In genomic region chr11:64355078-64355940, GRCh38 we compare ENCODE assay signal across 8 cellular contexts. TPM values are rescaled to one million over a fixed set of nuclear protein-coding genes. Genes with fewer than 3 reads are reported as not detected.
DNase-seq lines count a peak whose midpoint lies in the region; ATAC-seq and TF ChIP-seq lines count a peak whose summit lies in the region.

No MANE protein-coding gene starts in this region.

- peak overlapping the region; percentile 87 for H3K27ac ChIP-seq in HCT116 (ENCODE audit: low read depth, low read length)
- no peak overlapping the region for H3K27ac ChIP-seq in ascending aorta
- peak overlapping the region; percentile 70 to 78 for H3K27ac ChIP-seq in right atrium auricular region
- peak overlapping the region; percentile 15 for H3K27ac ChIP-seq in rectal smooth muscle tissue (ENCODE audit: low read depth, low read length)

- no peaks in the 10 kb centered on the region for H3K9me2 ChIP-seq in HCT116 (ENCODE audit: insufficient read depth)

- POLR2A ChIA-PET in HCT116 (lab: Charles Lee) = interaction anchor here (0.6 to 1.9 kb wide), 19 partner anchors 9 to 658 kb away, joined by 3 to 18 read pairs (median 4); partner anchors contain the start of genes FKBP2, PRDX5, STIP1 and TRMT112

- TF ChIP-seq POLR2A in HCT116 (IDR thresholded peaks at IDR 0.05; ENCODE audit: borderline replicate concordance, extremely low read depth, insufficient read depth, insufficient read length) = no peak

- TF ChIP-seq RAD21 in HCT116 (IDR thresholded peaks at IDR 0.05; ENCODE audit: low read depth) = no peak

- no peak overlapping the region for H3K4me3 Mint-ChIP-seq in effector memory CD8-positive, alpha-beta T cell

- H3K4me1 ChIP-seq in HCT116 (ENCODE audit: control insufficient read depth in 1 of 2, insufficient read depth in 2 of 2, low read length in 2 of 2) = peaks cover 28 to 58% of the 10 kb centered on the region in 2 experiments
- peaks cover 20 to 29% of the 10 kb centered on the region in 2 donors for H3K4me1 ChIP-seq in ascending aorta
- peaks cover 0 to 53% of the 10 kb centered on the region in 2 donors for H3K4me1 ChIP-seq in right atrium auricular region
- peaks cover 7% of the 10 kb centered on the region for H3K4me1 ChIP-seq in rectal smooth muscle tissue (ENCODE audit: control insufficient read depth, insufficient read depth, low read length)

- H4K20me1 ChIP-seq in HCT116 (ENCODE audit: insufficient read depth) = no peaks in the 10 kb centered on the region

- DNase-seq in CMK (ENCODE audit: low read depth) (peak; percentile 91), HCT116 (ENCODE audit: low read depth, low spot score) (peak; percentile 60), NCI-H82 treated with DMSO at 0.1 percent for 48 hours (lab: John Stamatoyannopoulos, UW; ENCODE audit: unreplicated experiment) (peak; percentile 20), ascending aorta (ENCODE audit: low spot score in 2 of 2) (peak; percentile 43 to 89), right atrium auricular region (ENCODE audit: low spot score) (peak; percentile 86)
- no peak for DNase-seq in effector memory CD8-positive, alpha-beta T cell

- TSS peak; percentile 70 for BruUV-seq in HCT116 (replicated peaks; lab: Mats Ljungman, UMichigan)

- RAD21 ChIA-PET in HCT116 (lab: Charles Lee; ENCODE audit: low non-redundant PET in 1 of 2, low total read pairs in 2 of 2, uncharacterized antibody in 2 of 2, unreplicated experiment in 2 of 2) = interaction anchor here (0.7 to 3.1 kb wide), 11 partner anchors 20 to 151 kb away, joined by 3 to 29 read pairs (median 5); partner anchors contain the start of genes PRDX5 (in 2 of the 2), TRMT112 (in 2 of the 2) and ESRRA (in 1 of the 2)

- H3K79me2 ChIP-seq in HCT116 (ENCODE audit: insufficient read depth, low read length) = peaks cover 12% of the 10 kb centered on the region; the same call in 1 of the 2 replicates

- H3K4me3 ChIP-seq in HCT116 (replicated peaks in 1 of 2; ENCODE audit: low read depth in 1 of 2, low read length in 2 of 2) (peak overlapping the region; percentile 51 to 61), ascending aorta (peak overlapping the region; percentile 46 to 57), right atrium auricular region (peak overlapping the region; percentile 18 to 41), rectal smooth muscle tissue (ENCODE audit: low read length) (peak overlapping the region; percentile 17)

- no peaks in the 10 kb centered on the region for H3K9me3 Mint-ChIP-seq in effector memory CD8-positive, alpha-beta T cell

- H3K9me3 ChIP-seq in HCT116 (ENCODE audit: control insufficient read depth in 1 of 2, insufficient read depth in 1 of 2, low read depth in 1 of 2, low read length in 2 of 2) (no peaks in the 10 kb centered on the region), ascending aorta (no peaks in the 10 kb centered on the region), right atrium auricular region (no peaks in the 10 kb centered on the region)

- CTCF ChIA-PET in HCT116 (lab: Charles Lee) = interaction anchor here (0.7 to 6.2 kb wide), 31 partner anchors 8 to 333 kb away, joined by 3 to 92 read pairs (median 6); partner anchors contain the start of genes ESRRA, FERMT3, PPP1R14B and PRDX5

- H2AFZ ChIP-seq in HCT116 (ENCODE audit: low read depth, low read length, poor library complexity, severe bottlenecking) = peak overlapping the region; percentile 22

- TF ChIP-seq CTCF in HCT116 (IDR thresholded peaks at IDR 0.05 in 2 of 3, conservative IDR thresholded peaks at IDR 0.05 in 1 of 3; ENCODE audit: borderline replicate concordance in 1 of 3, insufficient read depth in 1 of 3, low read depth in 2 of 3, low read length in 2 of 3) = peak in 2 of 3 experiments; percentile 91 to 93; a peak in 4 of 6 replicates
- TF ChIP-seq CTCF in ascending aorta (IDR thresholded peaks at IDR 0.05) = peak; percentile 74 to 87 (median 83)
- peak; percentile 57 to 82 for TF ChIP-seq CTCF in right atrium auricular region (IDR thresholded peaks at IDR 0.05)

- H3K27me3 ChIP-seq in HCT116 (ENCODE audit: insufficient read depth, low read length) (no peaks in the 10 kb centered on the region), ascending aorta (no peaks in the 10 kb centered on the region), right atrium auricular region (no peaks in the 10 kb centered on the region), rectal smooth muscle tissue (ENCODE audit: control insufficient read depth, insufficient read depth, low read length) (no peaks in the 10 kb centered on the region)

- ATAC-seq in HCT116 = peak; percentile 69
- ATAC-seq in GM21526 (IDR thresholded peaks at IDR 0.05; ENCODE audit: low FRiP score, unreplicated experiment) = no peak
- no peak for ATAC-seq in effector memory CD8-positive, alpha-beta T cell (replicated peaks)

- peak overlapping the region; percentile 84 for H3K4me2 ChIP-seq in HCT116 (ENCODE audit: low read length)

- H3K27ac Mint-ChIP-seq in effector memory CD8-positive, alpha-beta T cell = peak overlapping the region in 1 of 2 donors; percentile 10

- no peaks in the 10 kb centered on the region for H3K27me3 Mint-ChIP-seq in effector memory CD8-positive, alpha-beta T cell

- H3K36me3 ChIP-seq in HCT116 (ENCODE audit: control insufficient read depth in 1 of 2, insufficient read depth in 2 of 2, low read length in 2 of 2) (peaks cover 0 to under 1% of the 10 kb centered on the region in 2 experiments; a peak in 1 of 4 replicates), ascending aorta (no peaks in the 10 kb centered on the region), right atrium auricular region (no peaks in the 10 kb centered on the region), rectal smooth muscle tissue (ENCODE audit: control insufficient read depth, insufficient read depth, low read length) (no peaks in the 10 kb centered on the region)

- H3K9ac ChIP-seq in HCT116 (ENCODE audit: low read length) = peak overlapping the region; percentile 95
- H3K9ac ChIP-seq in rectal smooth muscle tissue (ENCODE audit: low read length) = no peak overlapping the region

- intact Hi-C loops in HCT116 (cut with micrococcal nuclease) = loop anchor here (1.0 to 5.0 kb wide), 6 partner anchors 38 to 367 kb away; partner anchors contain the start of genes NRXN2 and TRMT112
- intact Hi-C loops in ascending aorta (cut with DNase I) = loop anchor here (1.0 to 5.0 kb wide), 3 partner anchors 13 to 297 kb away; partner anchors contain the start of gene PRDX5

- H3K4me1 Mint-ChIP-seq in effector memory CD8-positive, alpha-beta T cell (ENCODE audit: low read depth in 2 of 2) = peaks cover 20 to 29% of the 10 kb centered on the region in 2 donors

- peaks cover 15% of the 10 kb centered on the region for H3K36me3 Mint-ChIP-seq in effector memory CD8-positive, alpha-beta T cell (ENCODE audit: insufficient read depth)

TF ChIP-seq in HCT116, 20 proteins besides CTCF, POLR2A, EP300 and RAD21 (continues in another document):
- TF ChIP-seq EZH2 (IDR thresholded peaks at IDR 0.05) (no peak), YY1 (IDR thresholded peaks at IDR 0.05; ENCODE audit: extremely low read depth, insufficient replicate concordance, low read depth, low read length) (peak; percentile 46)
- TF ChIP-seq, protein P1, sequence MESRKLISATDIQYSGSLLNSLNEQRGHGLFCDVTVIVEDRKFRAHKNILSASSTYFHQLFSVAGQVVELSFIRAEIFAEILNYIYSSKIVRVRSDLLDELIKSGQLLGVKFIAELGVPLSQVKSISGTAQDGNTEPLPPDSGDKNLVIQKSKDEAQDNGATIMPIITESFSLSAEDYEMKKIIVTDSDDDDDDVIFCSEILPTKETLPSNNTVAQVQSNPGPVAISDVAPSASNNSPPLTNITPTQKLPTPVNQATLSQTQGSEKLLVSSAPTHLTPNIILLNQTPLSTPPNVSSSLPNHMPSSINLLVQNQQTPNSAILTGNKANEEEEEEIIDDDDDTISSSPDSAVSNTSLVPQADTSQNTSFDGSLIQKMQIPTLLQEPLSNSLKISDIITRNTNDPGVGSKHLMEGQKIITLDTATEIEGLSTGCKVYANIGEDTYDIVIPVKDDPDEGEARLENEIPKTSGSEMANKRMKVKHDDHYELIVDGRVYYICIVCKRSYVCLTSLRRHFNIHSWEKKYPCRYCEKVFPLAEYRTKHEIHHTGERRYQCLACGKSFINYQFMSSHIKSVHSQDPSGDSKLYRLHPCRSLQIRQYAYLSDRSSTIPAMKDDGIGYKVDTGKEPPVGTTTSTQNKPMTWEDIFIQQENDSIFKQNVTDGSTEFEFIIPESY (IDR thresholded peaks at IDR 0.05; ENCODE audit: extremely low read depth, insufficient replicate concordance, low read length) = peak; percentile 17

RNA-seq across cellular contexts. Expression of gene RPS6KA4, which starts 3.7 kb away (rescaled TPM):
- total RNA-seq in HCT116 (2021; ENCODE audit: unreplicated experiment) (67.3 TPM), ascending aorta (81.5 TPM), right atrium auricular region (10 to 100 TPM; 11.4 to 22.2 TPM)
- polyA plus RNA-seq in HCT116 (2012) = 47.4 and 53.2 TPM in 2 replicates

RNA-seq across cellular contexts. Expression of gene CCDC88B, which starts 15.3 kb away (rescaled TPM):
- total RNA-seq in HCT116 (2021; ENCODE audit: unreplicated experiment) (14.7 TPM), ascending aorta (5.1 TPM), right atrium auricular region (10 to 100 TPM; 11.7 to 12.0 TPM)
- 18.7 and 19.8 TPM in 2 replicates for polyA plus RNA-seq in HCT116 (2012)

RNA-seq across cellular contexts. Expression of gene PRDX5, which starts 37.4 kb away (rescaled TPM):
- 267 TPM for total RNA-seq in HCT116 (2021; ENCODE audit: unreplicated experiment)
- 452 and 454 TPM in 2 replicates for polyA plus RNA-seq in HCT116 (2012)
- total RNA-seq in ascending aorta = 153 TPM
- 100 to 1,000 TPM; 401 to 435 TPM for total RNA-seq in right atrium auricular region

RNA-seq across cellular contexts. Expression of gene TRMT112, which starts 38.0 kb away (rescaled TPM):
- total RNA-seq in HCT116 (2021; ENCODE audit: unreplicated experiment) = 328 TPM
- polyA plus RNA-seq in HCT116 (2012) = 348 and 366 TPM in 2 replicates
- 384 TPM for total RNA-seq in ascending aorta
- total RNA-seq in right atrium auricular region = 100 to 1,000 TPM; 110 to 151 TPM

RNA-seq across cellular contexts. Expression of gene ESRRA, which starts 50.0 kb away (rescaled TPM):
- total RNA-seq in HCT116 (2021; ENCODE audit: unreplicated experiment) (62.7 TPM), ascending aorta (53.4 TPM), right atrium auricular region (100 to 1,000 TPM; 164 to 190 TPM)
- 37.8 and 43.4 TPM in 2 replicates for polyA plus RNA-seq in HCT116 (2012)

Comparison
In these comparisons a context has a peak if more than half of its experiments do, and no peak if none do; other contexts are left out.
1. DNase-seq: peak in CMK (single experiment), HCT116 (single experiment), NCI-H82 treated with DMSO at 0.1 percent for 48 hours (single experiment), ascending aorta (2 of 2) and right atrium auricular region (single experiment); none in effector memory CD8-positive, alpha-beta T cell (0 of 3).
2. H3K27ac ChIP-seq: peak in HCT116 (single experiment), right atrium auricular region (2 of 2) and rectal smooth muscle tissue (single experiment); none in ascending aorta (0 of 2).
3. Peak in every context shown above with its lines, with median percentiles within 50 percentile points of each other: H3K4me3 ChIP-seq and CTCF ChIP-seq.